In genomic region chr17:43576563-43577229, GRCh38 we compare ENCODE assay signal across 8 cellular contexts. TPM values are rescaled to one million over a fixed set of nuclear protein-coding genes. Genes with fewer than 3 reads are reported as not detected.
DNase-seq lines count a peak whose midpoint lies in the region; ATAC-seq and TF ChIP-seq lines count a peak whose summit lies in the region.

No MANE protein-coding gene starts in this region.

- no peaks in the 10 kb centered on the region for H3K9me3 Mint-ChIP-seq in activated naive CD4-positive, alpha-beta T cell treated with anti-CD3 and anti-CD28 coated beads, Interleukin-2, amount 10 ng/mL, durations not matched to agents 7 days and 5 days

- H3K27ac ChIP-seq in MM.1S (ENCODE audit: low read length) (no peak overlapping the region), prostate gland (no peak overlapping the region)

- H3K4me1 Mint-ChIP-seq in activated naive CD4-positive, alpha-beta T cell treated with anti-CD3 and anti-CD28 coated beads, Interleukin-2, amount 10 ng/mL, durations not matched to agents 7 days and 5 days: peaks cover 20% of the 10 kb centered on the region

- no peaks in the 10 kb centered on the region for H4K20me1 ChIP-seq in MM.1S (ENCODE audit: insufficient read depth, low read length)

- peaks cover 8% of the 10 kb centered on the region for H3K27me3 Mint-ChIP-seq in activated naive CD4-positive, alpha-beta T cell treated with anti-CD3 and anti-CD28 coated beads, Interleukin-2, amount 10 ng/mL, durations not matched to agents 7 days and 5 days

- H3K4me3 Mint-ChIP-seq in activated naive CD4-positive, alpha-beta T cell treated with anti-CD3 and anti-CD28 coated beads, Interleukin-2, amount 10 ng/mL, durations not matched to agents 7 days and 5 days: no peak overlapping the region

- H3K4me3 ChIP-seq in MM.1S (ENCODE audit: low read length) (no peak overlapping the region), prostate gland (no peak overlapping the region)

- no peak overlapping the region for H3K9ac ChIP-seq in MM.1S (ENCODE audit: low read length)

- DNase-seq in ELF-1 (ENCODE audit: low read depth, low spot score) (peak; percentile 91), MM.1S (peak; percentile 57), SKM-1 (lab: John Stamatoyannopoulos, UW; ENCODE audit: unreplicated experiment) (peak; percentile 44), Right ventricle myocardium superior (peak; percentile 73), prostate gland (ENCODE audit: low spot score) (peak; percentile 46)
- DNase-seq in activated naive CD4-positive, alpha-beta T cell treated with anti-CD3 and anti-CD28 coated beads, Interleukin-2, amount 10 ng/mL, durations not matched to agents 7 days and 5 days: peak; percentile 75

- TF ChIP-seq CTCF in MM.1S (IDR thresholded peaks at IDR 0.05; ENCODE audit: low read length): peak; percentile 73
- peak; percentile 91 to 97 (median 94) for TF ChIP-seq CTCF in prostate gland (IDR thresholded peaks at IDR 0.05)

- CTCF ChIA-PET in activated naive CD4-positive, alpha-beta T cell treated with anti-CD3 and anti-CD28 coated beads, Interleukin-2, amount 10 ng/mL, durations not matched to agents 7 days and 5 days (lab: Charles Lee): interaction anchor here (0.6 to 4.9 kb wide), 24 partner anchors 14 to 270 kb away, joined by 3 to 51 read pairs (median 4); partner anchors contain the start of genes DHX8 and SOST

- H3K36me3 ChIP-seq in MM.1S (replicated peaks; ENCODE audit: insufficient read depth, low read length) (no peaks in the 10 kb centered on the region), prostate gland (no peaks in the 10 kb centered on the region)

- H3K4me2 ChIP-seq in MM.1S (ENCODE audit: low read depth, low read length): no peak overlapping the region

- H2AFZ ChIP-seq in MM.1S (ENCODE audit: low read length): no peak overlapping the region

- H3K27ac Mint-ChIP-seq in activated naive CD4-positive, alpha-beta T cell treated with anti-CD3 and anti-CD28 coated beads, Interleukin-2, amount 10 ng/mL, durations not matched to agents 7 days and 5 days: no peak overlapping the region

- ATAC-seq in Right ventricle myocardium superior (ENCODE audit: poor library complexity) (peak; percentile 88), HG03175 (IDR thresholded peaks at IDR 0.05; ENCODE audit: unreplicated experiment) (no peak), GM18502 (IDR thresholded peaks at IDR 0.05; ENCODE audit: poor library complexity, unreplicated experiment) (no peak)

- no peaks in the 10 kb centered on the region for H3F3A ChIP-seq in MM.1S (ENCODE audit: insufficient read depth, low read length)

- 18% methylated on average over 10 of the region's 10 CpGs for WGBS in prostate gland

- H3K27me3 ChIP-seq in MM.1S (replicated peaks; ENCODE audit: insufficient read depth, low read length) (peaks cover 16% of the 10 kb centered on the region), prostate gland (replicated peaks; ENCODE audit: insufficient read depth) (no peaks in the 10 kb centered on the region)

- no peak for TF ChIP-seq POLR2A in prostate gland (IDR thresholded peaks at IDR 0.05)

- H3K9me3 ChIP-seq in MM.1S (replicated peaks; ENCODE audit: insufficient read depth, low read length) (no peaks in the 10 kb centered on the region), prostate gland (no peaks in the 10 kb centered on the region)

- intact Hi-C loops in Right ventricle myocardium superior (cut with DNase I) (loop anchor here (10.0 kb wide), 1 partner anchor 178 kb away; the partner anchor contains the start of gene SOST), prostate gland (cut with DNase I) (loop anchor here (10.0 kb wide), 1 partner anchor 178 kb away; the partner anchor contains the start of gene SOST)

- no peaks in the 10 kb centered on the region for H3K9me2 ChIP-seq in MM.1S (replicated peaks; ENCODE audit: insufficient read depth, low read length)

- H3K36me3 Mint-ChIP-seq in activated naive CD4-positive, alpha-beta T cell treated with anti-CD3 and anti-CD28 coated beads, Interleukin-2, amount 10 ng/mL, durations not matched to agents 7 days and 5 days: no peaks in the 10 kb centered on the region

- H3K4me1 ChIP-seq in MM.1S (ENCODE audit: low read length): peaks cover 10% of the 10 kb centered on the region; the same call in 1 of the 2 replicates
- H3K4me1 ChIP-seq in prostate gland (replicated peaks): no peaks in the 10 kb centered on the region

- no peaks in the 10 kb centered on the region for H3K79me2 ChIP-seq in MM.1S (ENCODE audit: low read length)

RNA-seq across cellular contexts. Expression of gene ETV4, which starts 30.6 kb away (rescaled TPM):
- 0.24 TPM for total RNA-seq in Right ventricle myocardium superior
- total RNA-seq in prostate gland: 1 to 10 TPM; 2.9 to 4.0 TPM
